In genomic region chr1:8004803-8005573, GRCh38 we compare ENCODE assay signal across 8 cellular contexts. TPM values are rescaled to one million over a fixed set of nuclear protein-coding genes. Genes with fewer than 3 reads are reported as not detected.
DNase-seq lines count a peak whose midpoint lies in the region; ATAC-seq lines count a peak whose summit lies in the region.

No MANE protein-coding gene starts in this region.

- peak; percentile 51 to 95 (median 87) for DNase-seq in NCI-H1417 (lab: John Stamatoyannopoulos, UW)
- DNase-seq in iris pigment epithelial cell (ENCODE audit: low read depth): peak; percentile 97
- DNase-seq in activated CD8-positive, alpha-beta memory T cell treated with anti-CD3 and anti-CD28 coated beads, Interleukin-2, amount 50 U/mL, for 48 hours: no peak

- H3K9ac ChIP-seq in BLaER1 treated with 17β-estradiol and CSF1 and Interleukin-3, amounts not matched to agents 10 nM and 100 nM: peak overlapping the region in 3 of 11 experiments; percentile 1 to 50 (median 36); a peak in 4 of 22 replicates
- H3K9ac ChIP-seq in subcutaneous abdominal adipose tissue (ENCODE audit: low read length in 5 of 5): peak overlapping the region in 3 of 5 donors; percentile 42 to 60 (median 44)

- no peak for ATAC-seq in HG03135 (IDR thresholded peaks at IDR 0.05; ENCODE audit: unreplicated experiment)
- no peak for ATAC-seq in GM21526 (IDR thresholded peaks at IDR 0.05; ENCODE audit: low FRiP score, unreplicated experiment)

- no peaks in the 10 kb centered on the region for H3K27me3 ChIP-seq in BLaER1 treated with 17β-estradiol and CSF1 and Interleukin-3, amounts not matched to agents 10 nM and 100 nM
- H3K27me3 ChIP-seq in subcutaneous abdominal adipose tissue (ENCODE audit: control insufficient read depth in 5 of 5, insufficient read depth in 4 of 5, low read length in 5 of 5): no peaks in the 10 kb centered on the region

- H3K4me3 ChIP-seq in BLaER1 treated with 17β-estradiol and CSF1 and Interleukin-3, amounts not matched to agents 10 nM and 100 nM: no peak overlapping the region
- peak overlapping the region; percentile 11 to 43 (median 23) for H3K4me3 ChIP-seq in subcutaneous abdominal adipose tissue (ENCODE audit: low read depth in 1 of 5, low read length in 5 of 5)

- peaks cover 0 to 29% (median 27%) of the 10 kb centered on the region in 10 experiments; a peak in 17 of 20 replicates for H3K4me1 ChIP-seq in BLaER1 treated with 17β-estradiol and CSF1 and Interleukin-3, amounts not matched to agents 10 nM and 100 nM
- peaks cover 7 to 47% (median 37%) of the 10 kb centered on the region in 5 donors for H3K4me1 ChIP-seq in subcutaneous abdominal adipose tissue (ENCODE audit: control insufficient read depth in 5 of 5, insufficient read depth in 5 of 5, low read length in 5 of 5)

- H3K9me3 ChIP-seq in BLaER1 treated with 17β-estradiol and CSF1 and Interleukin-3, amounts not matched to agents 10 nM and 100 nM (replicated peaks in 1 of 11): peaks cover 0 to 6% (median 0%) of the 10 kb centered on the region in 11 experiments; a peak in 2 of 22 replicates
- H3K9me3 ChIP-seq in subcutaneous abdominal adipose tissue (ENCODE audit: control insufficient read depth in 5 of 5, low read length in 5 of 5): no peaks in the 10 kb centered on the region

- H3K27ac ChIP-seq in BLaER1 treated with 17β-estradiol and CSF1 and Interleukin-3, amounts not matched to agents 10 nM and 100 nM: peak overlapping the region in 8 of 11 experiments; percentile 5 to 60 (median 44); a peak in 13 of 22 replicates
- H3K27ac ChIP-seq in adipose tissue (ENCODE audit: low read depth, low read length) (peak overlapping the region; percentile 49), subcutaneous abdominal adipose tissue (ENCODE audit: low read depth, low read length) (peak overlapping the region; percentile 86)

- H4K20me1 ChIP-seq in BLaER1 treated with 17β-estradiol and CSF1 and Interleukin-3, amounts not matched to agents 10 nM and 100 nM: no peaks in the 10 kb centered on the region

- H3K36me3 ChIP-seq in BLaER1 treated with 17β-estradiol and CSF1 and Interleukin-3, amounts not matched to agents 10 nM and 100 nM: peaks cover 0 to 5% (median 0%) of the 10 kb centered on the region in 11 experiments; a peak in 1 of 22 replicates
- H3K36me3 ChIP-seq in subcutaneous abdominal adipose tissue (ENCODE audit: control insufficient read depth in 5 of 5, insufficient read depth in 5 of 5, low read length in 5 of 5): peaks cover 0 to 5% (median 0%) of the 10 kb centered on the region in 5 donors

- 31 to 36% (median 33%) methylated on average over 17 of the region's 17 CpGs for WGBS in adipose tissue, 3 donors

- peak overlapping the region in 9 of 11 experiments; percentile 27 to 68 (median 48); a peak in 17 of 22 replicates for H3K4me2 ChIP-seq in BLaER1 treated with 17β-estradiol and CSF1 and Interleukin-3, amounts not matched to agents 10 nM and 100 nM

RNA-seq across cellular contexts. Expression of gene ERRFI1, which starts 21.1 kb away (rescaled TPM):
- 100 to 1,000 TPM in 2 of 3 donors, 10 to 100 TPM in 1; 93.0 to 211 (median 135) TPM for polyA plus RNA-seq in adipose tissue

RNA-seq across cellular contexts. Expression of gene PARK7, which starts 43.5 kb away (rescaled TPM):
- 100 to 1,000 TPM; 173 to 397 (median 342) TPM for polyA plus RNA-seq in adipose tissue

Comparison
In these comparisons a context has a peak if more than half of its experiments do, and no peak if none do; other contexts are left out.
1. H3K4me3 ChIP-seq: peak in subcutaneous abdominal adipose tissue (5 of 5); none in BLaER1 treated with 17β-estradiol and CSF1 and Interleukin-3, amounts not matched to agents 10 nM and 100 nM (0 of 10).
2. Peak in every context shown above with its lines, with median percentiles within 50 percentile points of each other: H3K27ac ChIP-seq.